ENCODE assay signal across 10 cellular contexts in the genomic region with DNA sequence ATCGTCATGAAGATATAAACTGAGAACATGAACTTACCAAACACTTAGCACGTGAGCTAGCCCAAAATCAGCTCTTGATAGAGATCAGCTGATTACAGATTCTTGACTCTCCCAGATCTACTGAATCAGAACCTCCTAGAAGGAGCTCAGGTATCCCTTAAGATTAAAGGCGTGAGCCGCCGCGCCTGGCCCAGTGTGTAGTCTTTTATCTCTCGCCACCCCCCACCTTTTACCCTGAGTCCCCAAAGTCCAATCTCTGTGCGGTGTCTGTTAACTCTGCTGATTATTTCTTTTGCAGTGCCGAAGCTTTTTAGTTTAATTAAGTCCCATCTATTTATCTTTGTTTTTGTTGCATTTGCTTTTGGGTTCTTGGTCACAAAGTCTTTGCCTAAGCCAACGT. TPM values are rescaled to one million over a fixed set of nuclear protein-coding genes. Genes with fewer than 3 reads are reported as not detected.
A peak's percentile ranks its signal among the peaks of the same experiment; 100 is the strongest.
DNase-seq lines count a peak whose midpoint lies in the region; ATAC-seq and TF ChIP-seq lines count a peak whose summit lies in the region.
"Had no signal": no experiment of that assay in that cellular context is flagged by ENCODE, and none has a peak within 500 bp of the region (broad histone marks: within the 10 kb centered on the region; RNA-seq: fewer than 3 reads in every experiment).

No MANE protein-coding gene starts in this region.

- peak overlapping the region; percentile 80 for H3K4me2 ChIP-seq in SU-DHL-6 (ENCODE audit: low read depth, low read length, poor library complexity, severe bottlenecking)
- peak overlapping the region; percentile 77 for H3K4me2 ChIP-seq in hepatocyte
- H3K4me2 ChIP-seq in smooth muscle cell, result no peak overlapping the region

- peak overlapping the region; percentile 79 for H3K4me3 Mint-ChIP-seq in activated naive CD4-positive, alpha-beta T cell treated with anti-CD3 and anti-CD28 coated beads for 36 hours

- no peaks in the 10 kb centered on the region for H3K9me2 ChIP-seq in SU-DHL-6 (replicated peaks; ENCODE audit: insufficient read depth, low read length)
- no peaks in the 10 kb centered on the region for H3K9me2 ChIP-seq in hepatocyte (replicated peaks; ENCODE audit: insufficient read depth)

- ATAC-seq in GM21528 (IDR thresholded peaks at IDR 0.05; ENCODE audit: low FRiP score, unreplicated experiment), result no peak
- no peak for ATAC-seq in HG03196 (IDR thresholded peaks at IDR 0.05; ENCODE audit: unreplicated experiment)
- no peak for ATAC-seq in HG02885 (IDR thresholded peaks at IDR 0.05; ENCODE audit: poor library complexity, unreplicated experiment)

- peaks cover 1% of the 10 kb centered on the region for H3K9me3 Mint-ChIP-seq in activated naive CD4-positive, alpha-beta T cell treated with anti-CD3 and anti-CD28 coated beads for 36 hours

- H3K9me3 ChIP-seq in SU-DHL-6 (ENCODE audit: insufficient read depth, low read length) (no peaks in the 10 kb centered on the region), hepatocyte (ENCODE audit: low read depth) (no peaks in the 10 kb centered on the region), smooth muscle cell (replicated peaks; ENCODE audit: low read depth) (no peaks in the 10 kb centered on the region)
- H3K9me3 ChIP-seq: thyroid gland had no signal

- H3K9ac ChIP-seq in SU-DHL-6 (ENCODE audit: low read length) (no peak overlapping the region), smooth muscle cell (ENCODE audit: low read depth) (no peak overlapping the region)

- no peaks in the 10 kb centered on the region for H3K27me3 Mint-ChIP-seq in activated naive CD4-positive, alpha-beta T cell treated with anti-CD3 and anti-CD28 coated beads for 36 hours (ENCODE audit: low read depth)

- no peak for DNase-seq in activated naive CD4-positive, alpha-beta T cell treated with anti-CD3 and anti-CD28 coated beads for 36 hours
- DNase-seq in activated naive CD4-positive, alpha-beta T cell (lab: John Stamatoyannopoulos, UW), result no peak
- DNase-seq in hepatocyte (ENCODE audit: low spot score), result no peak
- no peak for DNase-seq in smooth muscle cell (lab: John Stamatoyannopoulos, UW; ENCODE audit: unreplicated experiment)
- DNase-seq: thyroid gland had no signal

- CTCF ChIA-PET in activated naive CD4-positive, alpha-beta T cell treated with anti-CD3 and anti-CD28 coated beads for 36 hours (lab: Charles Lee), result interaction anchor here (1.5 kb wide), 1 partner anchor 20 kb away, joined by 7 read pairs; no protein-coding TSS in a partner anchor

- no peaks in the 10 kb centered on the region for H3K79me2 ChIP-seq in SU-DHL-6 (ENCODE audit: insufficient read depth, low read length)
- peaks cover 35% of the 10 kb centered on the region for H3K79me2 ChIP-seq in hepatocyte
- peaks cover 36% of the 10 kb centered on the region for H3K79me2 ChIP-seq in smooth muscle cell (ENCODE audit: low read depth)

- H3K4me1 ChIP-seq in hepatocyte (ENCODE audit: insufficient read depth) (peaks cover 15% of the 10 kb centered on the region), smooth muscle cell (ENCODE audit: low read depth) (peaks cover 16% of the 10 kb centered on the region)

- TF ChIP-seq CTCF in SU-DHL-6 (IDR thresholded peaks at IDR 0.05; ENCODE audit: insufficient read depth, low read length, poor library complexity, severe bottlenecking) (no peak), hepatocyte (IDR thresholded peaks at IDR 0.05; ENCODE audit: poor library complexity) (no peak), smooth muscle cell (IDR thresholded peaks at IDR 0.05; ENCODE audit: borderline replicate concordance, insufficient read depth, poor library complexity, severe bottlenecking) (no peak)

- intact Hi-C loops in activated naive CD4-positive, alpha-beta T cell treated with anti-CD3 and anti-CD28 coated beads for 36 hours (cut with micrococcal nuclease), result loop anchor here (2.0 kb wide), 5 partner anchors 18 to 214 kb away; a partner anchor contains a TSS

- H3K36me3 Mint-ChIP-seq in activated naive CD4-positive, alpha-beta T cell treated with anti-CD3 and anti-CD28 coated beads for 36 hours (ENCODE audit: low read depth), result peaks cover 3% of the 10 kb centered on the region

- H3K36me3 ChIP-seq in SU-DHL-6 (ENCODE audit: low read length) (no peaks in the 10 kb centered on the region), hepatocyte (replicated peaks; ENCODE audit: insufficient read depth, low read depth) (no peaks in the 10 kb centered on the region), smooth muscle cell (ENCODE audit: low read depth) (no peaks in the 10 kb centered on the region)
- H3K36me3 ChIP-seq: thyroid gland had no signal

- H3K4me1 Mint-ChIP-seq in activated naive CD4-positive, alpha-beta T cell treated with anti-CD3 and anti-CD28 coated beads for 36 hours (ENCODE audit: low read depth), result peaks cover 33% of the 10 kb centered on the region

- no peak overlapping the region for H3K4me3 ChIP-seq in SU-DHL-6 (ENCODE audit: insufficient read depth, low read length, poor library complexity, severe bottlenecking)
- no peak overlapping the region for H3K4me3 ChIP-seq in hepatocyte
- H3K4me3 ChIP-seq in smooth muscle cell, result no peak overlapping the region

- WGBS in hepatocyte (ENCODE audit: low lambda C conversion rate, missing lambda C conversion rate), result 74% methylated on average over 10 of the region's 10 CpGs
- 92% methylated on average over 10 of the region's 10 CpGs for WGBS in smooth muscle cell (ENCODE audit: low lambda C conversion rate)

- H4K20me1 ChIP-seq in SU-DHL-6 (ENCODE audit: low read depth, low read length) (no peaks in the 10 kb centered on the region), hepatocyte (ENCODE audit: insufficient read depth, poor library complexity, severe bottlenecking) (peaks cover 3% of the 10 kb centered on the region), smooth muscle cell (ENCODE audit: low read depth) (peaks cover 33% of the 10 kb centered on the region)

- H2AFZ ChIP-seq in SU-DHL-6 (ENCODE audit: low read depth, low read length, severe bottlenecking) (peak overlapping the region; percentile 94), hepatocyte (peak overlapping the region; percentile 51), smooth muscle cell (ENCODE audit: low read depth) (peak overlapping the region; percentile 40)

- H3F3A ChIP-seq in SU-DHL-6 (ENCODE audit: insufficient read depth) (no peaks in the 10 kb centered on the region), smooth muscle cell (ENCODE audit: low read depth) (no peaks in the 10 kb centered on the region)

- no peak overlapping the region for H3K27ac Mint-ChIP-seq in activated naive CD4-positive, alpha-beta T cell treated with anti-CD3 and anti-CD28 coated beads for 36 hours

- H3K27ac ChIP-seq in SU-DHL-6 (ENCODE audit: low read depth, low read length) (no peak overlapping the region), hepatocyte (peak overlapping the region; percentile 73), smooth muscle cell (ENCODE audit: low read depth) (no peak overlapping the region)
- H3K27ac ChIP-seq: thyroid gland had no signal

- H3K27me3 ChIP-seq in SU-DHL-6 (ENCODE audit: low read length) (no peaks in the 10 kb centered on the region), hepatocyte (no peaks in the 10 kb centered on the region), smooth muscle cell (ENCODE audit: low read depth) (no peaks in the 10 kb centered on the region)
- H3K27me3 ChIP-seq: dorsolateral prefrontal cortex, thyroid gland had no signal

RNA-seq across cellular contexts. Expression of a gene that starts 1.1 kb away (rescaled TPM):
- 10 to 100 TPM; 14.1 to 15.0 TPM for total RNA-seq in activated naive CD4-positive, alpha-beta T cell treated with anti-CD3 and anti-CD28 coated beads for 36 hours
- total RNA-seq in hepatocyte (28.4 and 54.8 TPM in 2 replicates), smooth muscle cell (20.3 and 32.9 TPM in 2 replicates)
- polyA plus RNA-seq in hepatocyte (34.8 and 40.2 TPM in 2 replicates), smooth muscle cell (34.7 and 41.2 TPM in 2 replicates)

Comparison
In these comparisons a context has a peak if more than half of its experiments do, and no peak if none do; other contexts are left out.
1. H2AFZ ChIP-seq: peak in every context shown above with its lines; median percentile 94 in SU-DHL-6; 51 in hepatocyte; 40 in smooth muscle cell.